22 cellular contexts compared by ENCODE assay signal in genomic region chr13:95452376-95452775, GRCh38.
A peak's percentile ranks its signal among the peaks of the same experiment; 100 is the strongest.
DNase-seq lines count a peak whose midpoint lies in the region; ATAC-seq, FAIRE-seq and TF ChIP-seq lines count a peak whose summit lies in the region.
"Had no signal": no experiment of that assay in that cellular context is flagged by ENCODE, and none has a peak within 500 bp of the region (broad histone marks: within the 10 kb centered on the region; RNA-seq: fewer than 3 reads in every experiment).

No MANE protein-coding gene starts in this region.

- no peak overlapping the region for H2AFZ ChIP-seq in OCI-LY7 (ENCODE audit: low read length)
- H2AFZ ChIP-seq: GM23338 had no signal

- H3K9me3 ChIP-seq in A549 (no peaks in the 10 kb centered on the region), colonic mucosa (no peaks in the 10 kb centered on the region), OCI-LY7 (ENCODE audit: low read length) (no peaks in the 10 kb centered on the region)
- H3K9me3 ChIP-seq: BE2C had no signal

- TF ChIP-seq CTCF in A549 (IDR thresholded peaks at IDR 0.05): no peak
- TF ChIP-seq CTCF in astrocyte of the cerebellum (IDR thresholded peaks at IDR 0.05; ENCODE audit: low read depth, low read length, missing control alignments): no peak
- no peak for TF ChIP-seq CTCF in colonic mucosa (IDR thresholded peaks at IDR 0.05)
- TF ChIP-seq CTCF in OCI-LY7 (conservative IDR thresholded peaks at IDR 0.05; ENCODE audit: low read length): no peak

- no peak for FAIRE-seq in A549 (lab: Jason Lieb, UNC)
- FAIRE-seq: G401.6, GM19239, HTR-8/SVneo had no signal

- POLR2A ChIA-PET in A549 (lab: Yijun Ruan, JAX): no interaction called here
- POLR2A ChIA-PET in OCI-LY7 (lab: Charles Lee): no interaction called here

- CTCF ChIA-PET in A549 (lab: Yijun Ruan, JAX): no interaction called here
- CTCF ChIA-PET in OCI-LY7 (lab: Charles Lee; ENCODE audit: unreplicated experiment): no interaction called here

- no peak for TF ChIP-seq POLR2A in A549 (IDR thresholded peaks at IDR 0.05; ENCODE audit: low read length)

- H3K36me3 ChIP-seq in colonic mucosa (no peaks in the 10 kb centered on the region), OCI-LY7 (ENCODE audit: insufficient read depth, low read length) (no peaks in the 10 kb centered on the region)
- H3K36me3 ChIP-seq: BE2C had no signal

- no peaks in the 10 kb centered on the region for H3K79me2 ChIP-seq in OCI-LY7 (ENCODE audit: insufficient read depth, low read depth, low read length)

- H3K27me3 ChIP-seq in colonic mucosa: no peaks in the 10 kb centered on the region
- H3K27me3 ChIP-seq: BE2C had no signal

- no peak for TF ChIP-seq EP300 in A549 (IDR thresholded peaks at IDR 0.05)

- H3K27ac ChIP-seq in A549 (no peak overlapping the region), colonic mucosa (no peak overlapping the region), OCI-LY7 (ENCODE audit: low read depth, low read length, poor library complexity, severe bottlenecking) (no peak overlapping the region)

- H3K4me3 ChIP-seq in A549 (no peak overlapping the region), astrocyte of the cerebellum (ENCODE audit: low read depth, low read length) (no peak overlapping the region), colonic mucosa (no peak overlapping the region), OCI-LY7 (ENCODE audit: low read depth, low read length, poor library complexity, severe bottlenecking) (no peak overlapping the region)
- H3K4me3 ChIP-seq: GM23338 had no signal

- ATAC-seq in A549: no peak
- no peak for ATAC-seq in HG03196 (IDR thresholded peaks at IDR 0.05; ENCODE audit: unreplicated experiment)
- ATAC-seq in HG03045 (IDR thresholded peaks at IDR 0.05; ENCODE audit: unreplicated experiment): no peak
- ATAC-seq: GM23338, SK-N-SH treated with all-trans-retinoic acid at 6 μM for 48 hours had no signal

- no peak for DNase-seq in A549 (ENCODE audit: low read depth in 1 of 2, low spot score in 1 of 2)
- DNase-seq in M059J (ENCODE audit: low read depth): peak; percentile 32
- DNase-seq in astrocyte of the cerebellum (ENCODE audit: low read depth): peak; percentile 65
- peak; percentile 6 for DNase-seq in foreskin melanocyte
- no peak for DNase-seq in colonic mucosa
- DNase-seq in OCI-LY7 (ENCODE audit: low spot score): no peak
- DNase-seq: BE2C; CD4-positive, CD25-positive, alpha-beta regulatory T cell; COR-L47; NCI-H1105 treated with DMSO at 0.1 percent for 48 hours; NCI-H1694; NCI-H2081 treated with DMSO at 0.1 percent for 48 hours; NCI-H774; RPMI8226; SHP77 treated with DMSO at 0.1 percent for 48 hours had no signal

- BruUV-seq in OCI-LY7 (replicated peaks; lab: Mats Ljungman, UMichigan): no TSS peak

- TF ChIP-seq RAD21 in A549 (conservative IDR thresholded peaks at IDR 0.05 in 1 of 2, IDR thresholded peaks at IDR 0.05 in 1 of 2): no peak

- H3K4me2 ChIP-seq in A549 (no peak overlapping the region), OCI-LY7 (ENCODE audit: low read length) (no peak overlapping the region)
- H3K4me2 ChIP-seq: GM23338 had no signal

- no peak overlapping the region for H3K9ac ChIP-seq in colonic mucosa (ENCODE audit: low read depth in 2 of 2, low read length in 2 of 2)

- intact Hi-C loops in colonic mucosa (cut with DNase I) (no loop called here), OCI-LY7 (cut with micrococcal nuclease; ENCODE audit: unreplicated experiment) (no loop called here)

- in situ Hi-C loops in astrocyte of the cerebellum (cut with HindIII; ENCODE audit: low sequenced_read_pairs): no loop called here

- H3K4me1 ChIP-seq in A549: peaks cover 12% of the 10 kb centered on the region
- no peaks in the 10 kb centered on the region for H3K4me1 ChIP-seq in colonic mucosa
- no peaks in the 10 kb centered on the region for H3K4me1 ChIP-seq in OCI-LY7 (ENCODE audit: insufficient read depth, low read length, poor library complexity, severe bottlenecking)
- H3K4me1 ChIP-seq: BE2C had no signal

- 17% methylated on average over 4 of the region's 4 CpGs for WGBS in A549 (ENCODE audit: missing lambda C conversion rate)

- H4K20me1 ChIP-seq in OCI-LY7 (ENCODE audit: insufficient read depth, low read length): no peaks in the 10 kb centered on the region

- H3K9me2 ChIP-seq in OCI-LY7 (ENCODE audit: insufficient read depth, low read length): no peaks in the 10 kb centered on the region

TF ChIP-seq in A549, 52 proteins besides CTCF, POLR2A, EP300 and RAD21:
- TF ChIP-seq MAFK (IDR thresholded peaks at IDR 0.05; ENCODE audit: partially characterized antibody): peak; percentile 73
- TF ChIP-seq CHD4 (IDR thresholded peaks at IDR 0.05; ENCODE audit: borderline replicate concordance): no peak
TF ChIP-seq in A549: peak in this region for 1.

Comparison
In these comparisons a context has a peak if more than half of its experiments do, and no peak if none do; other contexts are left out.
1. DNase-seq: peak in M059J (single experiment), astrocyte of the cerebellum (single experiment) and foreskin melanocyte (single experiment); none in A549 (0 of 2), colonic mucosa (single experiment) and OCI-LY7 (single experiment).